Comparison of ENCODE assay signal across 22 cellular contexts in genomic region chr5:113075019-113075418, GRCh38.
"Had no signal": no experiment of that assay in that cellular context is flagged by ENCODE, and none has a peak within 500 bp of the region (broad histone marks: within the 10 kb centered on the region; RNA-seq: fewer than 3 reads in every experiment).

No MANE protein-coding gene starts in this region.

- ATAC-seq: HepG2 had no signal

- H3K9me3 ChIP-seq: SK-N-SH had no signal

- H3K9ac ChIP-seq: SK-N-SH had no signal

- DNase-seq: IMR-90, Karpas-422, KG1, MG63, NCI-H1092, NCI-H1105 treated with DMSO at 0.1 percent for 48 hours, NCI-H1417 treated with DMSO at 0.1 percent for 48 hours, NCI-H146, NCI-H1694 treated with DMSO at 0.1 percent for 48 hours, NCI-H1930, NCI-H2081, NCI-H2107, NCI-H2227 treated with DMSO at 0.1 percent for 48 hours, NCI-H446, NCI-H510A, NCI-H524 treated with DMSO at 0.1 percent for 48 hours, NCI-H69, NCI-H774, RPMI8226, SHP77, SK-N-SH had no signal

- H3K27me3 ChIP-seq: MG63 had no signal

- H3K4me3 ChIP-seq: MG63 had no signal

- H3K4me2 ChIP-seq: SK-N-SH had no signal

- H3K36me3 ChIP-seq: MG63 had no signal
